ENCODE assay signal across 8 cellular contexts in the genomic region with DNA sequence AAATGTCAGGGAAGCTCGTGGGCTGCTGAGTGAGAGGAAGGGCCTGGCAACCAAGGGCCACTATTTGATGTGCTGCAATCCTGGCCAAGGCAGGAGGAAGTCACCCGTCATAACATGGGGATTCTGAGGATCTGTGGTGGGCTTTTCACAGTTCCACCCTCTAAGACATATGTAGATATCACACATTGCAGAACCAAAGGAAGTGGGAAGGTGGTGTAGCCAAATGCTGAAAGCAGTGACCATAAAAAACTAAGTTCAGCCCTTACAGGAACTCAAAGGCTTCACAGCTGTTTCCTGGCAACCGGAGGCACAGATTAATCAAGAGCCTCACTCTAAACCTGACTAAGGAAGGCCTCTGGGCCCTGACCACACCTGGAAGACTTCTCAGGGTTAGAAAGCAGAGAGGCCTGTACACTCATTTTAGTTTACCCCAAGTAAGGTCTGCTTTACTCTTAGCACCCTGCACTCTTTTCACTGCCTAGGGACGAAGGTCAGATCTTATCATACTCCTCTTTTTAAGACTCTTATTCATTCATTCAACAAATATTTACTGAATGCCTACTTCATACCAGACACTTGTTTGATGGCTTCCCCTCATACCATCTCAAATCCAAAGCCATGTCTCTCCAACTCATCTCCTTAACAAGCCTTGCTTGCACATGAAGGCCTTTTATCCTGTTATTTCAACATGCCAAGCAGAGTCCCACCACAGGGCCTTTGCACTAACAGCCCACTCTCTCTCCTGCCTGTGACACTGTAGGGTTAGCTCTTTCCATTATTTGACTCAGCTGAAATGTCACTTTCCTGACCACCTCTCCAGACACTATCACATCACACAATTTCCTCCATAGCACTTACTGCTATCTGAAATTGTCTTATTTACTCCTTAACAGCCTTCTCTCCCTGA. TPM values are rescaled to one million over a fixed set of nuclear protein-coding genes. Genes with fewer than 3 reads are reported as not detected.
DNase-seq lines count a peak whose midpoint lies in the region; ATAC-seq and TF ChIP-seq lines count a peak whose summit lies in the region.

No MANE protein-coding gene starts in this region.

- H4K20me1 ChIP-seq in osteoblast (ENCODE audit: insufficient read depth, low read length), result peaks cover 61% of the 10 kb centered on the region

- H3K9ac ChIP-seq in duodenal mucosa (ENCODE audit: low read depth in 1 of 2, low read length in 2 of 2), result peak overlapping the region; percentile 28 to 91

- H3K9me3 ChIP-seq in duodenal mucosa (ENCODE audit: control insufficient read depth in 1 of 2, low read length in 2 of 2) (no peaks in the 10 kb centered on the region), osteoblast (ENCODE audit: low read depth, low read length) (no peaks in the 10 kb centered on the region)

- CTCF ChIA-PET in RWPE1 (lab: Yijun Ruan, JAX), result interaction anchor here (1.2 to 1.4 kb wide), 2 partner anchors 10 to 131 kb away, joined by 3 to 5 read pairs; no protein-coding TSS in a partner anchor

- DNase-seq in RWPE1 (ENCODE audit: low spot score) (no peak), osteoblast (ENCODE audit: insufficient read length, low spot score, missing footprints) (no peak), NCI-H69 (lab: John Stamatoyannopoulos, UW) (no peak)
- no peak for DNase-seq in activated CD4-positive, CD25-positive, alpha-beta regulatory T cell treated with anti-CD3 and anti-CD28 coated beads, Interleukin-2, amount 50 U/mL, for 72 hours

- POLR2A ChIA-PET in RWPE1 (lab: Yijun Ruan, JAX; ENCODE audit: low non-redundant PET), result interaction anchor here (0.6 to 0.7 kb wide), 3 partner anchors 35 to 325 kb away, joined by 3 to 5 read pairs (median 4); no protein-coding TSS in a partner anchor

- no peaks in the 10 kb centered on the region for H3K27me3 ChIP-seq in duodenal mucosa (ENCODE audit: control insufficient read depth in 1 of 2, insufficient read depth in 2 of 2, low read length in 2 of 2)
- H3K27me3 ChIP-seq in osteoblast (ENCODE audit: insufficient read depth, low read length), result no peaks in the 10 kb centered on the region

- H3K4me3 ChIP-seq in GM08714 (ENCODE audit: low read length), result peak overlapping the region; percentile 84; the same call in 1 of the 2 replicates
- peak overlapping the region; percentile 18 to 92 for H3K4me3 ChIP-seq in duodenal mucosa (ENCODE audit: low read depth in 1 of 2, low read length in 2 of 2)
- H3K4me3 ChIP-seq in osteoblast (ENCODE audit: insufficient read depth, low read length), result peak overlapping the region; percentile 90

- no peak for TF ChIP-seq CTCF in RWPE1 (conservative IDR thresholded peaks at IDR 0.05; ENCODE audit: low read depth)
- no peak for TF ChIP-seq CTCF in osteoblast (IDR thresholded peaks at IDR 0.05; ENCODE audit: extremely low read depth, low read depth, low read length)

- H3K27ac ChIP-seq in RWPE1 (peak overlapping the region; percentile 43), duodenal mucosa (ENCODE audit: low read depth, low read length) (peak overlapping the region; percentile 4), osteoblast (ENCODE audit: low read depth, low read length) (peak overlapping the region; percentile 90)

- H3K36me3 ChIP-seq in duodenal mucosa (ENCODE audit: control insufficient read depth in 1 of 2, insufficient read depth in 2 of 2, low read length in 2 of 2) (peaks cover 0 to 6% of the 10 kb centered on the region in 2 donors), osteoblast (ENCODE audit: insufficient read depth, low read length) (peaks cover 15% of the 10 kb centered on the region)

- H3K4me1 ChIP-seq in duodenal mucosa (ENCODE audit: control insufficient read depth in 1 of 2, insufficient read depth in 2 of 2, low read length in 2 of 2) (peaks cover 60 to 64% of the 10 kb centered on the region in 2 donors), osteoblast (ENCODE audit: insufficient read depth, low read length) (peaks cover 55% of the 10 kb centered on the region)

- H2AFZ ChIP-seq in osteoblast (ENCODE audit: low read length), result no peak overlapping the region

- H3K79me2 ChIP-seq in osteoblast (ENCODE audit: insufficient read depth, low read length), result peaks cover 89% of the 10 kb centered on the region

- H3K4me2 ChIP-seq in osteoblast (ENCODE audit: insufficient read depth, low read length), result peak overlapping the region; percentile 98

- peak; percentile 44 for ATAC-seq in HG02678 (IDR thresholded peaks at IDR 0.05; ENCODE audit: unreplicated experiment)
- ATAC-seq in GM21360 (IDR thresholded peaks at IDR 0.05; ENCODE audit: unreplicated experiment), result no peak

RNA-seq across cellular contexts. Expression of gene UBE2V1, which starts 2.6 kb away (rescaled TPM):
- total RNA-seq in osteoblast, result 90.8 and 100 TPM in 2 replicates

RNA-seq across cellular contexts. Expression of gene PEDS1, which starts 43.1 kb away (rescaled TPM):
- total RNA-seq in osteoblast, result 33.3 and 37.6 TPM in 2 replicates

Comparison
In these comparisons a context has a peak if more than half of its experiments do, and no peak if none do; other contexts are left out.
1. H3K27ac ChIP-seq: peak in every context shown above with its lines; median percentile 90 in osteoblast; 43 in RWPE1; 4 in duodenal mucosa.